In genomic region chr13:21805733-21806132, GRCh38 we compare ENCODE assay signal across 1 cellular context.
TF ChIP-seq lines count a peak whose summit lies in the region.

No MANE protein-coding gene starts in this region.

TF ChIP-seq in HepG2, 621 proteins besides CTCF, POLR2A, EP300 and RAD21 (continued from another document):
- TF ChIP-seq HOMEZ (CRISPR knock-in tag; IDR thresholded peaks at IDR 0.05; ENCODE audit: low read depth) (no peak), ZNF550 (CRISPR knock-in tag; IDR thresholded peaks at IDR 0.05; ENCODE audit: borderline replicate concordance) (no peak)
